8 cellular contexts compared by ENCODE assay signal in the genomic region with DNA sequence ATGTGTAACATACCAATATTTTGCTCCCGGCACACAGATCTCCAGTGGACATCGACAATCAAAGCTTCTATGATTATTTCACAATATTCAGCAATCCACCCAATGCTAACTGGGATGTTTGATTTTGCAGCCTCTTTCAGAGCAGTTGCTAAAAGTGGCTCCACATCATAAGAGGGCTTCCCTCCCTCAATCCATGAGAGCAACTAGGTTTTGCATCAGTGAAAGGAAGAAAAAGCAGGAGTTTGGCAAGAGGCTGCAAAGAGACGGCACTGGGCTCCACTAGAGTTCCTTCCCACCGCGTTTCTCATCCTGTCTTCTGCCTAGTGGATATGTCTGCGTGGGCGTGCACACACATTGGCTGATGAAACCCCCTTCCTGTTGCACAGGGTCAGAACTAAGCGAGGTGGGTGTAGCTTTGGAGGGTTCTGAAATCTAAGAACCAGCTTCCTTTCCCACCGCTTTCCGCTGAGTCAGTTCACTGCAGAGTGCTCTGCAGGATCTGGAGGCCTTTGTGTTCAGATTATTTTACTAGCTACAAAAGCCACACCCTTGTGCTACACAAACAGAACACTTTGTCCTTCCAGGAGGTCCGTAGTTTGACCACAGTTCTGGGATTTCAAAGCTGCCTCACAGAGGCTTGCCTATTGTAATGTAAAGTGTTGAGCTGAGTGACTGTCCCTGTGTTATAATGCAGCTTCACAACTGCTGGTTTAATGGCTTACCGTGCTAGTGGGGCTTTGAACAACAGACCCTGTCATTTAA. TPM values are rescaled to one million over a fixed set of nuclear protein-coding genes. Genes with fewer than 3 reads are reported as not detected.
DNase-seq lines count a peak whose midpoint lies in the region; ATAC-seq lines count a peak whose summit lies in the region.

No MANE protein-coding gene starts in this region.

- DNase-seq in H4 (ENCODE audit: low spot score) = peak; percentile 100
- DNase-seq in NCI-H510A (lab: John Stamatoyannopoulos, UW) = peak; percentile 69
- DNase-seq in Right ventricle myocardium inferior (ENCODE audit: missing footprints) = peak; percentile 80
- peak; percentile 63 for DNase-seq in occipital lobe (lab: John Stamatoyannopoulos, UW)
- no peak for DNase-seq in NAMALWA (ENCODE audit: low spot score)
- no peak for DNase-seq in NCI-H2171 (lab: John Stamatoyannopoulos, UW)

- ATAC-seq in Right ventricle myocardium inferior (peak; percentile 94), HG03457 (IDR thresholded peaks at IDR 0.05; ENCODE audit: unreplicated experiment) (no peak)

- H3K4me3 Mint-ChIP-seq in activated naive CD8-positive, alpha-beta T cell = peak overlapping the region; percentile 10

- H3K27ac Mint-ChIP-seq in activated naive CD8-positive, alpha-beta T cell = no peak overlapping the region

- H3K9me3 Mint-ChIP-seq in activated naive CD8-positive, alpha-beta T cell (ENCODE audit: low read depth) = no peaks in the 10 kb centered on the region

- H3K4me1 Mint-ChIP-seq in activated naive CD8-positive, alpha-beta T cell (ENCODE audit: low read depth) = peaks cover 39% of the 10 kb centered on the region

- H3K27me3 Mint-ChIP-seq in activated naive CD8-positive, alpha-beta T cell = no peaks in the 10 kb centered on the region

- intact Hi-C loops in Right ventricle myocardium inferior (cut with DNase I) = no loop called here

- no peaks in the 10 kb centered on the region for H3K36me3 Mint-ChIP-seq in activated naive CD8-positive, alpha-beta T cell

RNA-seq across cellular contexts. Expression of a gene that starts 28.1 kb away (rescaled TPM):
- 139 and 154 TPM in 2 replicates for total RNA-seq in H4 (2014; rRNA removed; shearing (Covaris generic))
- total RNA-seq in Right ventricle myocardium inferior (10.1 TPM), occipital lobe (82.2 TPM)

Comparison
In these comparisons a context has a peak if more than half of its experiments do, and no peak if none do; other contexts are left out.
1. DNase-seq: peak in H4 (single experiment), NCI-H510A (single experiment), Right ventricle myocardium inferior (single experiment) and occipital lobe (single experiment); none in NAMALWA (single experiment) and NCI-H2171 (single experiment).